In genomic region chr3:10808974-10809373, GRCh38 we compare ENCODE assay signal across 26 cellular contexts. TPM values are rescaled to one million over a fixed set of nuclear protein-coding genes. Genes with fewer than 3 reads are reported as not detected.
"Had no signal": no experiment of that assay in that cellular context is flagged by ENCODE, and none has a peak within 500 bp of the region (broad histone marks: within the 10 kb centered on the region; RNA-seq: fewer than 3 reads in every experiment).

No MANE protein-coding gene starts in this region.

- H3K9me3 ChIP-seq: suprapubic skin, testis, thoracic aorta, thyroid gland, tibial artery, tibial nerve, transverse colon, upper lobe of left lung, upper lobe of right lung, uterus, vagina had no signal

- H3K4me1 ChIP-seq: stomach, testis, thyroid gland, tibial artery, tibial nerve, transverse colon, upper lobe of left lung, upper lobe of right lung, uterus, vagina had no signal

- H3K4me3 ChIP-seq: stomach, suprapubic skin, testis, thoracic aorta, thyroid gland, tibial artery, tibial nerve, transverse colon, upper lobe of left lung, upper lobe of right lung, uterus, vagina had no signal

- H3K36me3 ChIP-seq: stomach, suprapubic skin, thoracic aorta, thyroid gland, tibial artery, tibial nerve, transverse colon, upper lobe of left lung, upper lobe of right lung, uterus, vagina had no signal

- ATAC-seq: stimulated activated effector memory CD8-positive, alpha-beta T cell treated with anti-CD3 and anti-CD28 coated beads, Interleukin-12 subunit alpha, Interleukin-12 subunit beta, amount 100 ng/mL, for 72 hours; stimulated activated memory B cell treated with anti-CD40 and anti-IgM and Interleukin-4, amounts not matched to agents 10 μg/mL and 1 μg/mL and 100 μg/mL, for 72 hours; stimulated activated naive B cell treated with anti-CD40 and anti-IgM and Interleukin-4, amounts not matched to agents 10 μg/mL and 1 μg/mL and 100 μg/mL, for 72 hours; stimulated activated naive CD8-positive, alpha-beta T cell treated with anti-CD3 and anti-CD28 coated beads, Interleukin-15, amount 100 ng/mL, for 72 hours; stimulated activated naive CD8-positive, alpha-beta T cell treated with anti-CD3 and anti-CD28 coated beads, Interleukin-15, Interleukin-2, amounts not matched to agents 100 U/mL and 50 U/mL, for 24 hours; upper lobe of right lung had no signal

- FAIRE-seq: urothelium cell line had no signal

- DNase-seq: stimulated activated CD4-positive, alpha-beta T cell treated with anti-CD3 and anti-CD28 coated beads, Interleukin-2, amount 100 ng/mL, for 48 hours; stimulated activated CD4-positive, alpha-beta T cell treated with anti-CD3 and anti-CD28 coated beads, Interleukin-4, amount 100 ng/mL, for 1 hour; stimulated activated CD4-positive, alpha-beta T cell treated with anti-CD3 and anti-CD28 coated beads, Interleukin-4, amount 100 ng/mL, for 24 hours; stimulated activated CD4-positive, alpha-beta T cell treated with anti-CD3 and anti-CD28 coated beads, Interleukin-4, amount 100 ng/mL, for 4 hours; stimulated activated CD8-positive, alpha-beta memory T cell treated with anti-CD3 and anti-CD28 coated beads, Interleukin-4, amount 100 ng/mL, for 48 hours; stimulated activated naive B cell treated with anti-CD40 and anti-IgM and Interleukin-4, amounts not matched to agents 10 μg/mL and 1 μg/mL and 100 μg/mL, for 72 hours; stimulated activated naive CD4-positive, alpha-beta T cell; stimulated activated naive CD4-positive, alpha-beta T cell treated with Interleukin-2 at 50 U/mL for 16 hours; stimulated activated naive CD8-positive, alpha-beta T cell treated with anti-CD3 and anti-CD28 coated beads, Interleukin-15, amount 100 ng/mL, for 72 hours; stimulated activated naive CD8-positive, alpha-beta T cell treated with anti-CD3 and anti-CD28 coated beads, Interleukin-15, Interleukin-2, amounts not matched to agents 100 U/mL and 50 U/mL, for 24 hours; stomach; substantia nigra; testis; thyroid gland; tibial artery; transverse colon; upper lobe of left lung; upper lobe of right lung; uterus had no signal

- H3K27ac ChIP-seq: stomach, suprapubic skin, testis, thoracic aorta, thyroid gland, tibial artery, tibial nerve, transverse colon, upper lobe of left lung, upper lobe of right lung, uterus, vagina had no signal

- H3K27me3 ChIP-seq: suprapubic skin, testis, thyroid gland, tibial nerve, transverse colon, upper lobe of left lung, uterus, vagina had no signal

RNA-seq across cellular contexts. Expression of gene SLC6A11, which starts 7.1 kb away (rescaled TPM):
- total RNA-seq: thoracic aorta, thyroid gland, transverse colon had no signal
